ENCODE assay signal across 8 cellular contexts in genomic region chr16:27366687-27367462, GRCh38. TPM values are rescaled to one million over a fixed set of nuclear protein-coding genes. Genes with fewer than 3 reads are reported as not detected.
DNase-seq lines count a peak whose midpoint lies in the region; ATAC-seq, FAIRE-seq and TF ChIP-seq lines count a peak whose summit lies in the region.

No MANE protein-coding gene starts in this region.

- H3K9me3 ChIP-seq in CD8-positive, alpha-beta T cell (ENCODE audit: low read length), result no peaks in the 10 kb centered on the region
- no peaks in the 10 kb centered on the region for H3K9me3 ChIP-seq in kidney (ENCODE audit: control insufficient read depth in 1 of 2, low read length in 2 of 2)

- peaks cover 50% of the 10 kb centered on the region for H3K4me1 ChIP-seq in CD8-positive, alpha-beta T cell (ENCODE audit: insufficient read depth, low read length)
- peaks cover 6% of the 10 kb centered on the region in 2 donors for H3K4me1 ChIP-seq in kidney (ENCODE audit: control insufficient read depth in 1 of 2, insufficient read depth in 1 of 2, low read depth in 1 of 2, low read length in 2 of 2)

- CTCF ChIA-PET in CD8-positive, alpha-beta T cell (lab: Charles Lee), result interaction anchor here (0.7 to 9.4 kb wide), 32 partner anchors 9 to 217 kb away, joined by 3 to 69 read pairs (median 8); partner anchors contain the start of genes IL21R and KDM8
- CTCF ChIA-PET in activated CD8-positive, alpha-beta T cell treated with anti-CD3 and anti-CD28 coated beads for 36 hours (lab: Charles Lee), result interaction anchor here (0.7 to 8.7 kb wide), 29 partner anchors 8 to 220 kb away, joined by 3 to 92 read pairs (median 8); partner anchors contain the start of genes IL21R and KDM8

- no peaks in the 10 kb centered on the region for H3K27me3 Mint-ChIP-seq in CD8-positive, alpha-beta T cell (ENCODE audit: low read depth)
- no peaks in the 10 kb centered on the region for H3K27me3 Mint-ChIP-seq in activated CD8-positive, alpha-beta T cell treated with anti-CD3 and anti-CD28 coated beads for 36 hours
- peaks cover 5 to 13% (median 8%) of the 10 kb centered on the region in 3 donors for H3K27me3 Mint-ChIP-seq in immature natural killer cell (ENCODE audit: low read depth in 3 of 3)

- no peaks in the 10 kb centered on the region for H3K27me3 ChIP-seq in CD8-positive, alpha-beta T cell (ENCODE audit: insufficient read depth, low read length)
- no peaks in the 10 kb centered on the region for H3K27me3 ChIP-seq in H7 (ENCODE audit: control insufficient read depth, insufficient read depth, low read length)

- H3K9me3 Mint-ChIP-seq in CD8-positive, alpha-beta T cell, result peaks cover 5% of the 10 kb centered on the region
- H3K9me3 Mint-ChIP-seq in activated CD8-positive, alpha-beta T cell treated with anti-CD3 and anti-CD28 coated beads for 36 hours, result peaks cover 25% of the 10 kb centered on the region
- no peaks in the 10 kb centered on the region for H3K9me3 Mint-ChIP-seq in immature natural killer cell

- POLR2A ChIA-PET in CD8-positive, alpha-beta T cell (lab: Charles Lee), result interaction anchor here (0.8 to 5.1 kb wide), 31 partner anchors 10 to 205 kb away, joined by 3 to 68 read pairs (median 5); partner anchors contain the start of genes IL21R and KDM8
- POLR2A ChIA-PET in activated CD8-positive, alpha-beta T cell treated with anti-CD3 and anti-CD28 coated beads for 36 hours (lab: Charles Lee), result interaction anchor here (0.6 to 10.1 kb wide), 35 partner anchors 11 to 219 kb away, joined by 3 to 168 read pairs (median 5); partner anchors contain the start of genes IL21R, KDM8 and NSMCE1

- no peaks in the 10 kb centered on the region for H3K36me3 ChIP-seq in CD8-positive, alpha-beta T cell (ENCODE audit: insufficient read depth, low read length)
- H3K36me3 ChIP-seq in H7 (replicated peaks; ENCODE audit: control insufficient read depth, insufficient read depth, low read length), result peaks cover 4% of the 10 kb centered on the region
- peaks cover 0 to 4% of the 10 kb centered on the region in 2 donors for H3K36me3 ChIP-seq in kidney (ENCODE audit: control insufficient read depth in 1 of 2, insufficient read depth in 2 of 2, low read length in 2 of 2)

- no peak overlapping the region for H3K4me3 ChIP-seq in CD8-positive, alpha-beta T cell (ENCODE audit: low read depth, low read length)
- no peak overlapping the region for H3K4me3 ChIP-seq in H7 (ENCODE audit: insufficient read depth, low read depth, low read length)
- H3K4me3 ChIP-seq in kidney (ENCODE audit: low read length in 2 of 2), result no peak overlapping the region

- intact Hi-C loops in CD8-positive, alpha-beta T cell (cut with DNase I, micrococcal nuclease), result loop anchor here (1.0 to 2.0 kb wide), 10 partner anchors 35 to 198 kb away; partner anchors contain the start of gene IL21R (in 1 of the 2)
- intact Hi-C loops in activated CD8-positive, alpha-beta T cell treated with anti-CD3 and anti-CD28 coated beads for 36 hours (cut with micrococcal nuclease), result loop anchor here (2.0 to 5.0 kb wide), 3 partner anchors 40 to 195 kb away; no protein-coding TSS in a partner anchor
- intact Hi-C loops in kidney (cut with DNase I), result loop anchor here (5.0 to 10.0 kb wide), 2 partner anchors 130 to 192 kb away; no protein-coding TSS in a partner anchor

- H3K4me3 Mint-ChIP-seq in CD8-positive, alpha-beta T cell, result peak overlapping the region; percentile 56
- peak overlapping the region; percentile 50 for H3K4me3 Mint-ChIP-seq in activated CD8-positive, alpha-beta T cell treated with anti-CD3 and anti-CD28 coated beads for 36 hours
- H3K4me3 Mint-ChIP-seq in immature natural killer cell, result peak overlapping the region; percentile 71 to 82 (median 77)

- no peak for TF ChIP-seq CTCF in CD8-positive, alpha-beta T cell (IDR thresholded peaks at IDR 0.05)
- no peak for TF ChIP-seq CTCF in activated CD8-positive, alpha-beta T cell treated with anti-CD3 and anti-CD28 coated beads for 36 hours (IDR thresholded peaks at IDR 0.05)
- TF ChIP-seq CTCF in kidney (IDR thresholded peaks at IDR 0.05; ENCODE audit: borderline replicate concordance, extremely low read depth, insufficient read depth), result no peak

- peak overlapping the region; percentile 97 for H3K27ac ChIP-seq in CD8-positive, alpha-beta T cell (ENCODE audit: low read depth, low read length)
- H3K27ac ChIP-seq in kidney (ENCODE audit: low read depth in 2 of 2, low read length in 2 of 2), result peak overlapping the region in 1 of 2 donors; percentile 34

- peak in 2 of 7 experiments; percentile 27 to 60 for DNase-seq in CD8-positive, alpha-beta T cell
- peak; percentile 68 for DNase-seq in H7
- peak; percentile 49 for DNase-seq in activated CD8-positive, alpha-beta T cell treated with anti-CD3 and anti-CD28 coated beads for 36 hours
- no peak for DNase-seq in immature natural killer cell
- DNase-seq in NCI-H748 (lab: John Stamatoyannopoulos, UW; ENCODE audit: unreplicated experiment), result no peak
- no peak for DNase-seq in SW480 (ENCODE audit: low spot score)
- DNase-seq in kidney, result no peak

- H3K27ac Mint-ChIP-seq in CD8-positive, alpha-beta T cell, result peak overlapping the region; percentile 99
- peak overlapping the region; percentile 100 for H3K27ac Mint-ChIP-seq in activated CD8-positive, alpha-beta T cell treated with anti-CD3 and anti-CD28 coated beads for 36 hours
- peak overlapping the region; percentile 98 to 99 (median 98) for H3K27ac Mint-ChIP-seq in immature natural killer cell

- FAIRE-seq in kidney (lab: Jason Lieb, UNC), result no peak

- peaks cover 69% of the 10 kb centered on the region for H3K4me1 Mint-ChIP-seq in CD8-positive, alpha-beta T cell (ENCODE audit: low read depth)
- peaks cover 90% of the 10 kb centered on the region for H3K4me1 Mint-ChIP-seq in activated CD8-positive, alpha-beta T cell treated with anti-CD3 and anti-CD28 coated beads for 36 hours (ENCODE audit: low read depth)
- peaks cover 21 to 35% of the 10 kb centered on the region in 2 donors for H3K4me1 Mint-ChIP-seq in immature natural killer cell

- no peak for ATAC-seq in CD8-positive, alpha-beta T cell
- peak; percentile 37 for ATAC-seq in activated CD8-positive, alpha-beta T cell treated with anti-CD3 and anti-CD28 coated beads for 36 hours
- ATAC-seq in HG02973 (IDR thresholded peaks at IDR 0.05; ENCODE audit: unreplicated experiment), result no peak

- peaks cover 29% of the 10 kb centered on the region for H3K36me3 Mint-ChIP-seq in CD8-positive, alpha-beta T cell
- peaks cover 67% of the 10 kb centered on the region for H3K36me3 Mint-ChIP-seq in activated CD8-positive, alpha-beta T cell treated with anti-CD3 and anti-CD28 coated beads for 36 hours (ENCODE audit: low read depth)
- peaks cover 4 to 21% (median 11%) of the 10 kb centered on the region in 3 donors for H3K36me3 Mint-ChIP-seq in immature natural killer cell

- H3K9ac ChIP-seq in kidney (ENCODE audit: low read length in 2 of 2), result no peak overlapping the region

RNA-seq across cellular contexts. Expression of gene IL21R, which starts 35.1 kb away (rescaled TPM):
- total RNA-seq in CD8-positive, alpha-beta T cell, result 100 to 1,000 TPM; 113 to 121 TPM
- 0.07 and 0.73 TPM in 2 replicates for total RNA-seq in H7 (2014; rRNA removed; shearing (Covaris generic))
- 10 to 100 TPM; 95.6 to 97.2 TPM for total RNA-seq in activated CD8-positive, alpha-beta T cell treated with anti-CD3 and anti-CD28 coated beads for 36 hours
- polyA plus RNA-seq in immature natural killer cell (10 to 100 TPM; 27.5 to 59.7 (median 49.6) TPM), kidney (ENCODE audit: insufficient read depth, low read depth, low replicate concordance) (0.65 TPM)
- 3.0 TPM for total RNA-seq in kidney

RNA-seq across cellular contexts. Expression of gene IL4R, which starts 53.1 kb away (rescaled TPM):
- total RNA-seq in CD8-positive, alpha-beta T cell, result 100 to 1,000 TPM; 224 to 240 TPM
- total RNA-seq in H7 (2014; rRNA removed; shearing (Covaris generic)), result 17.5 and 29.0 TPM in 2 replicates
- total RNA-seq in activated CD8-positive, alpha-beta T cell treated with anti-CD3 and anti-CD28 coated beads for 36 hours, result 100 to 1,000 TPM; 236 to 245 TPM
- polyA plus RNA-seq in immature natural killer cell (10 to 100 TPM; 15.7 to 38.7 (median 20.1) TPM), kidney (ENCODE audit: insufficient read depth, low read depth, low replicate concordance) (13.8 TPM)
- 115 TPM for total RNA-seq in kidney

Comparison
In these comparisons a context has a peak if more than half of its experiments do, and no peak if none do; other contexts are left out.
1. DNase-seq: peak in H7 (single experiment) and activated CD8-positive, alpha-beta T cell treated with anti-CD3 and anti-CD28 coated beads for 36 hours (single experiment); none in immature natural killer cell (0 of 3), NCI-H748 (single experiment), SW480 (single experiment) and kidney (single experiment).
2. RNA of gene IL21R, which starts 35.1 kb away (total RNA-seq): 113 to 121 TPM in CD8-positive, alpha-beta T cell and 95.6 to 97.2 TPM in activated CD8-positive, alpha-beta T cell treated with anti-CD3 and anti-CD28 coated beads for 36 hours; 3.0 TPM in kidney (single experiment) and 0.07 to 0.73 TPM in H7; every median in the first group is over 10 times any median in the second.
3. Peak in every context shown above with its lines, with median percentiles within 50 percentile points of each other: H3K27ac Mint-ChIP-seq and H3K4me3 Mint-ChIP-seq.